In genomic region chr10:26485150-26485941, GRCh38 we compare ENCODE assay signal across 11 cellular contexts. TPM values are rescaled to one million over a fixed set of nuclear protein-coding genes. Genes with fewer than 3 reads are reported as not detected.
DNase-seq lines count a peak whose midpoint lies in the region; ATAC-seq and TF ChIP-seq lines count a peak whose summit lies in the region.
"Had no signal": no experiment of that assay in that cellular context is flagged by ENCODE, and none has a peak within 500 bp of the region (broad histone marks: within the 10 kb centered on the region; RNA-seq: fewer than 3 reads in every experiment).

No MANE protein-coding gene starts in this region.

- H3K27me3 Mint-ChIP-seq in activated T-cell treated with anti-CD3 and anti-CD28 coated beads, Interleukin-2, amount 50 U/mL, for 24 hours = no peaks in the 10 kb centered on the region
- H3K27me3 Mint-ChIP-seq in activated T-cell treated with anti-CD3 and anti-CD28 coated beads, Interleukin-2, amount 50 U/mL, for 4 hours (ENCODE audit: low read depth) = no peaks in the 10 kb centered on the region

- peak overlapping the region; percentile 7 for H3K4me3 Mint-ChIP-seq in activated T-cell treated with anti-CD3 and anti-CD28 coated beads, Interleukin-2, amount 50 U/mL, for 24 hours
- no peak overlapping the region for H3K4me3 Mint-ChIP-seq in activated T-cell treated with anti-CD3 and anti-CD28 coated beads, Interleukin-2, amount 50 U/mL, for 4 hours

- peaks cover 81% of the 10 kb centered on the region for H3K4me1 Mint-ChIP-seq in activated T-cell treated with anti-CD3 and anti-CD28 coated beads, Interleukin-2, amount 50 U/mL, for 24 hours (ENCODE audit: low read depth)
- peaks cover 78% of the 10 kb centered on the region for H3K4me1 Mint-ChIP-seq in activated T-cell treated with anti-CD3 and anti-CD28 coated beads, Interleukin-2, amount 50 U/mL, for 4 hours (ENCODE audit: low read depth)

- intact Hi-C loops in transverse colon (cut with DNase I; ENCODE audit: low total_unique reads) = no loop called here

- H3K9me3 Mint-ChIP-seq in activated T-cell treated with anti-CD3 and anti-CD28 coated beads, Interleukin-2, amount 50 U/mL, for 24 hours = no peaks in the 10 kb centered on the region
- no peaks in the 10 kb centered on the region for H3K9me3 Mint-ChIP-seq in activated T-cell treated with anti-CD3 and anti-CD28 coated beads, Interleukin-2, amount 50 U/mL, for 4 hours

- H3K4me3 ChIP-seq in transverse colon (no peak overlapping the region), H7 (ENCODE audit: insufficient read depth, low read depth, low read length) (no peak overlapping the region)
- H3K4me3 ChIP-seq: BLaER1, dorsolateral prefrontal cortex had no signal

- no peaks in the 10 kb centered on the region for H3K9me3 ChIP-seq in transverse colon
- H3K9me3 ChIP-seq: BLaER1 had no signal

- TF ChIP-seq CTCF in transverse colon (IDR thresholded peaks at IDR 0.05) = no peak

- H3K27ac ChIP-seq in transverse colon = peak overlapping the region; percentile 36 to 62 (median 47)
- H3K27ac ChIP-seq: BLaER1 had no signal

- no peak for TF ChIP-seq EP300 in transverse colon (IDR thresholded peaks at IDR 0.05; ENCODE audit: low read depth)

- in situ Hi-C loops in transverse colon (cut with MboI; ENCODE audit: low pct_ligation_motif_present in 1 of 4, low pct_unique_long_range_greater_than_20kb in 1 of 4, low sequenced_read_pairs in 3 of 4) = no loop called here

- H3K27ac Mint-ChIP-seq in activated T-cell treated with anti-CD3 and anti-CD28 coated beads, Interleukin-2, amount 50 U/mL, for 24 hours = peak overlapping the region; percentile 85

- 30 to 66% methylated on average over 2 to 5 of the region's 5 CpGs for WGBS in transverse colon (ENCODE audit: low coverage in 1 of 2), 2 donors

- peaks cover 26% of the 10 kb centered on the region for H3K36me3 Mint-ChIP-seq in activated T-cell treated with anti-CD3 and anti-CD28 coated beads, Interleukin-2, amount 50 U/mL, for 24 hours (ENCODE audit: low read depth)
- peaks cover 8% of the 10 kb centered on the region for H3K36me3 Mint-ChIP-seq in activated T-cell treated with anti-CD3 and anti-CD28 coated beads, Interleukin-2, amount 50 U/mL, for 4 hours (ENCODE audit: insufficient read depth)

- DNase-seq in activated T-cell treated with anti-CD3 and anti-CD28 coated beads, Interleukin-2, amount 50 U/mL, for 24 hours = no peak
- no peak for DNase-seq in activated T-cell treated with anti-CD3 and anti-CD28 coated beads, Interleukin-2, amount 50 U/mL, for 4 hours
- DNase-seq in astrocyte of the hippocampus (ENCODE audit: low read depth, low spot score) (peak; percentile 92), left lobe of liver (ENCODE audit: low spot score) (no peak), transverse colon (no peak), H7 (no peak)
- no peak for DNase-seq in activated effector memory CD4-positive, alpha-beta T cell treated with anti-CD3 and anti-CD28 coated beads, Interleukin-2, amount 50 U/mL, for 16 hours
- DNase-seq: dorsolateral prefrontal cortex, T-helper 9 cell had no signal

- H3K27me3 ChIP-seq in transverse colon (no peaks in the 10 kb centered on the region), H7 (ENCODE audit: control insufficient read depth, insufficient read depth, low read length) (no peaks in the 10 kb centered on the region)
- H3K27me3 ChIP-seq: BLaER1 had no signal

- no peak for TF ChIP-seq POLR2A in transverse colon (IDR thresholded peaks at IDR 0.05)

- no peaks in the 10 kb centered on the region for H3K36me3 ChIP-seq in transverse colon
- H3K36me3 ChIP-seq in H7 (replicated peaks; ENCODE audit: control insufficient read depth, insufficient read depth, low read length) = no peaks in the 10 kb centered on the region

- no peak for ATAC-seq in activated T-cell treated with anti-CD3 and anti-CD28 coated beads, Interleukin-2, amount 50 U/mL, for 4 hours
- ATAC-seq in left lobe of liver = peak; percentile 44
- no peak for ATAC-seq in GM18873 (IDR thresholded peaks at IDR 0.05; ENCODE audit: low FRiP score, unreplicated experiment)

- peaks cover 0 to 30% (median 0%) of the 10 kb centered on the region in 4 donors for H3K4me1 ChIP-seq in transverse colon

RNA-seq across cellular contexts. Expression of gene APBB1IP, which starts 47.2 kb away (rescaled TPM):
- 10 to 100 TPM; 40.6 to 44.8 (median 41.8) TPM for total RNA-seq in activated T-cell treated with anti-CD3 and anti-CD28 coated beads, Interleukin-2, amount 50 U/mL, for 4 hours
- total RNA-seq in left lobe of liver = 16.1 TPM
- total RNA-seq in transverse colon = 1 to 10 TPM in 3 of 4 donors, not detected in 1; 2.5 to 7.6 (median 6.4) TPM
- total RNA-seq in H7 (2014; rRNA removed; shearing (Covaris generic)) = not detected in 2 replicates
